Comparison of ENCODE assay signal across 26 cellular contexts in genomic region chr10:47295411-47295810, GRCh38. TPM values are rescaled to one million over a fixed set of nuclear protein-coding genes. Genes with fewer than 3 reads are reported as not detected.
"Had no signal": no experiment of that assay in that cellular context is flagged by ENCODE, and none has a peak within 500 bp of the region (broad histone marks: within the 10 kb centered on the region; RNA-seq: fewer than 3 reads in every experiment).

No MANE protein-coding gene starts in this region.

- H3K4me1 ChIP-seq: parathyroid adenoma had no signal

- DNase-seq: activated CD8-positive, alpha-beta memory T cell treated with anti-CD3 and anti-CD28 coated beads, Interleukin-2, amount 50 U/mL, for 4 hours; activated naive CD4-positive, alpha-beta T cell treated with anti-CD3 and anti-CD28 coated beads for 36 hours; activated naive CD8-positive, alpha-beta T cell treated with anti-CD3 and anti-CD28 coated beads, Interleukin-2, amount 10 ng/mL, durations not matched to agents 7 days and 5 days; activated T-cell treated with anti-CD3 and anti-CD28 coated beads, Interleukin-2, amount 50 U/mL, for 24 hours; amniotic stem cell; effector CD4-positive, alpha-beta T cell; immature natural killer cell; kidney glomerular epithelial cell; left lung; naive thymus-derived CD8-positive, alpha-beta T cell; spleen; stimulated activated CD4-positive, alpha-beta T cell treated with anti-CD3 and anti-CD28 coated beads, Interleukin-4, amount 100 ng/mL, for 1 hour; stimulated activated naive CD4-positive, alpha-beta T cell had no signal

- H3K9me3 ChIP-seq: left lung, right lobe of liver, spleen, tibial artery had no signal

- H3K36me3 ChIP-seq: left lung, right lobe of liver, spleen, tibial artery had no signal

- H3K9me3 Mint-ChIP-seq: activated naive CD4-positive, alpha-beta T cell treated with anti-CD3 and anti-CD28 coated beads for 36 hours; activated naive CD8-positive, alpha-beta T cell treated with anti-CD3 and anti-CD28 coated beads, Interleukin-2, amount 10 ng/mL, durations not matched to agents 7 days and 5 days; activated T-cell treated with anti-CD3 and anti-CD28 coated beads, Interleukin-2, amount 50 U/mL, for 24 hours; activated T-helper 2 cell treated with anti-CD3 and anti-CD28 coated beads, Interferon-gamma antibody, Interleukin-2, Interleukin-4, amounts not matched to agents 10 μg/mL and 5 μg/mL and 100 μg/mL, durations not matched to agents 14 hours and 24 hours and 36 hours; dendritic cell treated with granulocyte-macrophage colony-stimulating factor and Interleukin-4, amounts not matched to agents 40 ng/mL and 50 ng/mL, for 4 days; immature natural killer cell; naive thymus-derived CD8-positive, alpha-beta T cell; T-cell; T-helper 2 cell treated with Interferon-gamma antibody and Interleukin-4, amounts not matched to agents 5 μg/mL and 100 μg/mL, for 36 hours had no signal

- H3K27ac ChIP-seq: left lung, parathyroid adenoma, right lobe of liver, spleen, tibial artery, VCaP had no signal

- H3K4me1 Mint-ChIP-seq: immature natural killer cell had no signal

- H3K4me3 ChIP-seq: left lung, lung, right lobe of liver, spleen, tibial artery had no signal

- H3K36me3 Mint-ChIP-seq: activated naive CD8-positive, alpha-beta T cell treated with anti-CD3 and anti-CD28 coated beads, Interleukin-2, amount 10 ng/mL, durations not matched to agents 7 days and 5 days; immature natural killer cell; naive thymus-derived CD8-positive, alpha-beta T cell; T-cell had no signal

- H3K4me3 Mint-ChIP-seq: activated naive CD4-positive, alpha-beta T cell treated with anti-CD3 and anti-CD28 coated beads for 36 hours; activated naive CD8-positive, alpha-beta T cell treated with anti-CD3 and anti-CD28 coated beads, Interleukin-2, amount 10 ng/mL, durations not matched to agents 7 days and 5 days; activated T-cell treated with anti-CD3 and anti-CD28 coated beads, Interleukin-2, amount 50 U/mL, for 24 hours; dendritic cell treated with granulocyte-macrophage colony-stimulating factor and Interleukin-4, amounts not matched to agents 40 ng/mL and 50 ng/mL, for 4 days; immature natural killer cell; naive thymus-derived CD8-positive, alpha-beta T cell; T-cell; T-helper 2 cell treated with Interferon-gamma antibody and Interleukin-4, amounts not matched to agents 5 μg/mL and 100 μg/mL, for 36 hours had no signal

- H3K27ac Mint-ChIP-seq: activated naive CD4-positive, alpha-beta T cell treated with anti-CD3 and anti-CD28 coated beads for 36 hours; activated naive CD8-positive, alpha-beta T cell treated with anti-CD3 and anti-CD28 coated beads, Interleukin-2, amount 10 ng/mL, durations not matched to agents 7 days and 5 days; activated T-cell treated with anti-CD3 and anti-CD28 coated beads, Interleukin-2, amount 50 U/mL, for 24 hours; activated T-helper 2 cell treated with anti-CD3 and anti-CD28 coated beads, Interferon-gamma antibody, Interleukin-2, Interleukin-4, amounts not matched to agents 10 μg/mL and 5 μg/mL and 100 μg/mL, durations not matched to agents 14 hours and 24 hours and 36 hours; dendritic cell treated with granulocyte-macrophage colony-stimulating factor and Interleukin-4, amounts not matched to agents 40 ng/mL and 50 ng/mL, for 4 days; immature natural killer cell; T-cell; T-helper 2 cell treated with Interferon-gamma antibody and Interleukin-4, amounts not matched to agents 5 μg/mL and 100 μg/mL, for 36 hours had no signal

- H3K9ac ChIP-seq: parathyroid adenoma had no signal

- ATAC-seq: esophagus mucosa; left lung; naive thymus-derived CD8-positive, alpha-beta T cell; SK-N-SH treated with all-trans-retinoic acid at 6 μM for 48 hours; T-cell had no signal

RNA-seq across cellular contexts. Expression of gene GDF10, which starts 4.6 kb away (rescaled TPM):
- total RNA-seq: esophagus mucosa, right lobe of liver had no signal
- polyA plus RNA-seq: immature natural killer cell had no signal

RNA-seq across cellular contexts. Expression of gene GDF2, which starts 26.8 kb away (rescaled TPM):
- total RNA-seq: activated naive CD4-positive, alpha-beta T cell treated with anti-CD3 and anti-CD28 coated beads for 36 hours; activated naive CD8-positive, alpha-beta T cell treated with anti-CD3 and anti-CD28 coated beads, Interleukin-2, amount 10 ng/mL, durations not matched to agents 7 days and 5 days; activated T-helper 2 cell treated with anti-CD3 and anti-CD28 coated beads, Interferon-gamma antibody, Interleukin-2, Interleukin-4, amounts not matched to agents 10 μg/mL and 5 μg/mL and 100 μg/mL, durations not matched to agents 14 hours and 24 hours and 36 hours; chondrocyte; esophagus mucosa; left lung; lung; naive thymus-derived CD8-positive, alpha-beta T cell; spleen; subcutaneous adipose tissue; T-cell had no signal
- polyA plus RNA-seq: immature natural killer cell; lung; naive thymus-derived CD8-positive, alpha-beta T cell; spleen had no signal

RNA-seq across cellular contexts. Expression of gene RBP3, which starts 52.8 kb away (rescaled TPM):
- total RNA-seq: activated naive CD4-positive, alpha-beta T cell treated with anti-CD3 and anti-CD28 coated beads for 36 hours; activated naive CD8-positive, alpha-beta T cell treated with anti-CD3 and anti-CD28 coated beads, Interleukin-2, amount 10 ng/mL, durations not matched to agents 7 days and 5 days; activated T-helper 2 cell treated with anti-CD3 and anti-CD28 coated beads, Interferon-gamma antibody, Interleukin-2, Interleukin-4, amounts not matched to agents 10 μg/mL and 5 μg/mL and 100 μg/mL, durations not matched to agents 14 hours and 24 hours and 36 hours; chondrocyte; esophagus mucosa; left lung; lung; naive thymus-derived CD8-positive, alpha-beta T cell; right lobe of liver; spleen; subcutaneous adipose tissue; T-cell had no signal
- polyA plus RNA-seq: immature natural killer cell; naive thymus-derived CD8-positive, alpha-beta T cell; spleen had no signal
